In genomic region chr10:13512564-13512963, GRCh38 we compare ENCODE assay signal across 20 cellular contexts. TPM values are rescaled to one million over a fixed set of nuclear protein-coding genes. Genes with fewer than 3 reads are reported as not detected.
DNase-seq lines count a peak whose midpoint lies in the region; TF ChIP-seq lines count a peak whose summit lies in the region.
"Had no signal": no experiment of that assay in that cellular context is flagged by ENCODE, and none has a peak within 500 bp of the region (broad histone marks: within the 10 kb centered on the region; RNA-seq: fewer than 3 reads in every experiment).

No MANE protein-coding gene starts in this region.

- CTCF ChIA-PET in A673 (lab: Charles Lee) = no interaction called here

- H3K27me3 ChIP-seq in A673 (replicated peaks; ENCODE audit: insufficient read depth, low read depth, low read length, poor library complexity) = no peaks in the 10 kb centered on the region
- no peaks in the 10 kb centered on the region for H3K27me3 ChIP-seq in effector memory CD4-positive, alpha-beta T cell (replicated peaks; ENCODE audit: control insufficient read depth, insufficient read depth, low read length, poor library complexity, severe bottlenecking)
- H3K27me3 ChIP-seq: BLaER1 treated with 17β-estradiol and CSF1 and Interleukin-3, amounts not matched to agents 10 nM and 100 nM had no signal

- intact Hi-C loops in A673 (cut with micrococcal nuclease; ENCODE audit: unreplicated experiment) = no loop called here

- H3K9me3 ChIP-seq in A673 (ENCODE audit: low read depth, low read length, poor library complexity, severe bottlenecking) = no peaks in the 10 kb centered on the region
- no peaks in the 10 kb centered on the region for H3K9me3 ChIP-seq in effector memory CD4-positive, alpha-beta T cell (ENCODE audit: control insufficient read depth, low read length)
- H3K9me3 ChIP-seq: BE2C; BLaER1 treated with 17β-estradiol and CSF1 and Interleukin-3, amounts not matched to agents 10 nM and 100 nM; HAP-1 had no signal

- BruUV-seq in A673 (replicated peaks; lab: Mats Ljungman, UMichigan) = no TSS peak

- H3K4me3 ChIP-seq in A673 (ENCODE audit: low read depth, low read length, poor library complexity, severe bottlenecking) (no peak overlapping the region), AG10803 (ENCODE audit: low read length) (no peak overlapping the region)
- H3K4me3 ChIP-seq in effector memory CD4-positive, alpha-beta T cell (ENCODE audit: insufficient read depth, low read depth, low read length, poor library complexity, severe bottlenecking) = no peak overlapping the region
- H3K4me3 ChIP-seq: BLaER1 treated with 17β-estradiol and CSF1 and Interleukin-3, amounts not matched to agents 10 nM and 100 nM; HAP-1 had no signal

- DNase-seq in A673 (ENCODE audit: low spot score) (peak; percentile 42), AG10803 (ENCODE audit: low read depth) (peak; percentile 11), SK-MEL-5 (ENCODE audit: low read depth, low spot score) (peak; percentile 20), NCI-H146 treated with DMSO at 0.1 percent for 48 hours (lab: John Stamatoyannopoulos, UW; ENCODE audit: unreplicated experiment) (no peak), NCI-H187 (lab: John Stamatoyannopoulos, UW) (no peak)
- DNase-seq in effector memory CD4-positive, alpha-beta T cell = no peak
- DNase-seq: AML-193; BE2C; Calu3; CD4-positive, alpha-beta T cell; CD8-positive, alpha-beta memory T cell; COR-L47; DMS53; DMS79 treated with DMSO at 0.1 percent for 48 hours; GF-D8; GOT3; HFFc6 had no signal

- in situ Hi-C loops in SK-MEL-5 (cut with HindIII; ENCODE audit: low pct_unique_long_range_greater_than_20kb, low sequenced_read_pairs) = no loop called here

- no peaks in the 10 kb centered on the region for H3K36me3 ChIP-seq in A673 (ENCODE audit: insufficient read depth, low read length, poor library complexity, severe bottlenecking)
- no peaks in the 10 kb centered on the region for H3K36me3 ChIP-seq in effector memory CD4-positive, alpha-beta T cell (ENCODE audit: control insufficient read depth, insufficient read depth, low read length)
- H3K36me3 ChIP-seq: BE2C; BLaER1 treated with 17β-estradiol and CSF1 and Interleukin-3, amounts not matched to agents 10 nM and 100 nM; HAP-1 had no signal

- TF ChIP-seq CTCF in A673 (conservative IDR thresholded peaks at IDR 0.05; ENCODE audit: low read depth, low read length) (no peak), AG10803 (conservative IDR thresholded peaks at IDR 0.05; ENCODE audit: low read length) (no peak)

- POLR2A ChIA-PET in A673 (lab: Charles Lee; ENCODE audit: low non-redundant PET) = no interaction called here

- H3K27ac ChIP-seq in A673 (ENCODE audit: low read depth, low read length, poor library complexity, severe bottlenecking) = no peak overlapping the region
- no peak overlapping the region for H3K27ac ChIP-seq in effector memory CD4-positive, alpha-beta T cell (ENCODE audit: insufficient read depth, low read length, poor library complexity, severe bottlenecking)
- H3K27ac ChIP-seq: BLaER1 treated with 17β-estradiol and CSF1 and Interleukin-3, amounts not matched to agents 10 nM and 100 nM had no signal

- H3K4me1 ChIP-seq in A673 (ENCODE audit: insufficient read depth, low read length, poor library complexity, severe bottlenecking) = no peaks in the 10 kb centered on the region
- no peaks in the 10 kb centered on the region for H3K4me1 ChIP-seq in effector memory CD4-positive, alpha-beta T cell (ENCODE audit: control insufficient read depth, insufficient read depth, low read length, poor library complexity, severe bottlenecking)
- H3K4me1 ChIP-seq: BE2C; BLaER1 treated with 17β-estradiol and CSF1 and Interleukin-3, amounts not matched to agents 10 nM and 100 nM had no signal

RNA-seq across cellular contexts. Expression of gene BEND7, which starts 16.2 kb away (rescaled TPM):
- 14.8 and 19.5 TPM in 2 replicates for total RNA-seq in A673 (2021)
- total RNA-seq in SK-MEL-5 (2014; rRNA removed; shearing (Covaris generic)) = 4.1 and 5.2 TPM in 2 replicates
- 4.5 and 5.8 TPM in 2 replicates for polyA plus RNA-seq in SK-MEL-5 (2015; cell fraction: cytosol; rRNA removed)
- polyA plus RNA-seq in SK-MEL-5 (2015; cell fraction: nucleus; rRNA removed) = 8.6 and 10.0 TPM in 2 replicates
- total RNA-seq: CD4-positive, alpha-beta T cell; CD8-positive, alpha-beta memory T cell had no signal
- polyA plus RNA-seq: CD14-positive monocyte; CD8-positive, alpha-beta memory T cell had no signal

Comparison
In these comparisons a context has a peak if more than half of its experiments do, and no peak if none do; other contexts are left out.
1. DNase-seq: peak in A673 (single experiment), AG10803 (single experiment) and SK-MEL-5 (single experiment); none in NCI-H146 treated with DMSO at 0.1 percent for 48 hours (single experiment), NCI-H187 (0 of 2) and effector memory CD4-positive, alpha-beta T cell (0 of 3).